ENCODE assay signal across 35 cellular contexts in genomic region chr10:74993649-74994048, GRCh38.
"Had no signal": no experiment of that assay in that cellular context is flagged by ENCODE, and none has a peak within 500 bp of the region (broad histone marks: within the 10 kb centered on the region; RNA-seq: fewer than 3 reads in every experiment).

No MANE protein-coding gene starts in this region.

- H3K4me3 Mint-ChIP-seq: activated B cell treated with CpG ODN at 0.5 μM for 24 hours; activated CD4-positive, alpha-beta memory T cell treated with anti-CD3 and anti-CD28 coated beads for 36 hours; activated CD4-positive, alpha-beta T cell treated with anti-CD3 and anti-CD28 coated beads, Interleukin-2, amount 10 ng/mL, durations not matched to agents 24 days and 14 days; activated CD8-positive, alpha-beta T cell treated with anti-CD3 and anti-CD28 coated beads for 36 hours; activated naive CD4-positive, alpha-beta T cell treated with anti-CD3 and anti-CD28 coated beads for 36 hours; activated naive CD8-positive, alpha-beta T cell treated with anti-CD3 and anti-CD28 coated beads for 36 hours; activated T-cell treated with anti-CD3 and anti-CD28 coated beads, Interleukin-2, amount 50 U/mL, for 4 hours; activated T-cell treated with anti-CD3 and anti-CD28 coated beads, Interleukin-2, amount 50 U/mL, for 72 hours; activated T-helper 1 cell treated with anti-CD3 and anti-CD28 coated beads, Interleukin-12 subunit alpha, Interleukin-12 subunit beta, Interleukin-2, Interleukin-4 antibody, amounts not matched to agents 30 ng/mL and 10 ng/mL and 1 ng/mL, durations not matched to agents 14 hours and 24 hours and 36 hours; activated T-helper 17 cell treated with anti-CD3 and anti-CD28 coated beads, Interleukin-2, amount 50 U/mL, for 72 hours; brain; central memory CD8-positive, alpha-beta T cell; T-helper 1 cell treated with Interleukin-12 subunit alpha and Interleukin-12 subunit beta and Interleukin-4 antibody, amounts not matched to agents 30 μg/mL and 1 μg/mL, for 36 hours; T-helper 2 cell treated with Interferon-gamma antibody and Interleukin-4, amounts not matched to agents 5 μg/mL and 100 μg/mL, for 36 hours had no signal

- H3K27ac Mint-ChIP-seq: activated B cell treated with CpG ODN at 0.5 μM for 24 hours; activated CD4-positive, alpha-beta memory T cell treated with anti-CD3 and anti-CD28 coated beads for 36 hours; activated CD4-positive, alpha-beta T cell treated with anti-CD3 and anti-CD28 coated beads, Interleukin-2, amount 10 ng/mL, durations not matched to agents 24 days and 14 days; activated CD8-positive, alpha-beta T cell treated with anti-CD3 and anti-CD28 coated beads for 36 hours; activated naive CD4-positive, alpha-beta T cell treated with anti-CD3 and anti-CD28 coated beads for 36 hours; activated naive CD8-positive, alpha-beta T cell treated with anti-CD3 and anti-CD28 coated beads for 36 hours; activated T-helper 1 cell treated with anti-CD3 and anti-CD28 coated beads, Interleukin-12 subunit alpha, Interleukin-12 subunit beta, Interleukin-2, Interleukin-4 antibody, amounts not matched to agents 30 ng/mL and 10 ng/mL and 1 ng/mL, durations not matched to agents 14 hours and 24 hours and 36 hours; activated T-helper 17 cell treated with anti-CD3 and anti-CD28 coated beads, Interleukin-2, amount 50 U/mL, for 72 hours; T-helper 1 cell treated with Interleukin-12 subunit alpha and Interleukin-12 subunit beta and Interleukin-4 antibody, amounts not matched to agents 30 μg/mL and 1 μg/mL, for 36 hours; T-helper 2 cell treated with Interferon-gamma antibody and Interleukin-4, amounts not matched to agents 5 μg/mL and 100 μg/mL, for 36 hours had no signal

- H3K9me3 Mint-ChIP-seq: activated B cell treated with CpG ODN at 0.5 μM for 24 hours; activated CD4-positive, alpha-beta memory T cell treated with anti-CD3 and anti-CD28 coated beads for 36 hours; activated CD8-positive, alpha-beta T cell treated with anti-CD3 and anti-CD28 coated beads for 36 hours; activated naive CD4-positive, alpha-beta T cell treated with anti-CD3 and anti-CD28 coated beads for 36 hours; activated naive CD4-positive, alpha-beta T cell treated with anti-CD3 and anti-CD28 coated beads, Interleukin-2, amount 50 U/mL, for 72 hours; activated naive CD8-positive, alpha-beta T cell treated with anti-CD3 and anti-CD28 coated beads for 36 hours; activated T-cell treated with anti-CD3 and anti-CD28 coated beads, Interleukin-2, amount 50 U/mL, for 4 hours; activated T-cell treated with anti-CD3 and anti-CD28 coated beads, Interleukin-2, amount 50 U/mL, for 72 hours; activated T-helper 1 cell treated with anti-CD3 and anti-CD28 coated beads, Interleukin-12 subunit alpha, Interleukin-12 subunit beta, Interleukin-2, Interleukin-4 antibody, amounts not matched to agents 30 ng/mL and 10 ng/mL and 1 ng/mL, durations not matched to agents 14 hours and 24 hours and 36 hours; activated T-helper 17 cell treated with anti-CD3 and anti-CD28 coated beads, Interleukin-2, amount 50 U/mL, for 72 hours; brain; central memory CD8-positive, alpha-beta T cell; T-helper 1 cell treated with Interleukin-12 subunit alpha and Interleukin-12 subunit beta and Interleukin-4 antibody, amounts not matched to agents 30 μg/mL and 1 μg/mL, for 36 hours; T-helper 2 cell treated with Interferon-gamma antibody and Interleukin-4, amounts not matched to agents 5 μg/mL and 100 μg/mL, for 36 hours had no signal

- DNase-seq: activated B cell treated with CpG ODN at 0.5 μM for 24 hours; activated CD4-positive, alpha-beta memory T cell treated with anti-CD3 and anti-CD28 coated beads for 36 hours; activated CD4-positive, alpha-beta T cell treated with anti-CD3 and anti-CD28 coated beads for 4 hours; activated CD4-positive, alpha-beta T cell treated with anti-CD3 and anti-CD28 coated beads, Interleukin-2, amount 10 ng/mL, durations not matched to agents 24 days and 14 days; activated CD4-positive, alpha-beta T cell treated with anti-CD3 and anti-CD28 coated beads, Interleukin-2, amount 50 U/mL, for 1 hour; activated CD4-positive, alpha-beta T cell treated with anti-CD3 and anti-CD28 coated beads, Interleukin-2, amount 50 U/mL, for 4 hours; activated CD4-positive, CD25-positive, alpha-beta regulatory T cell treated with anti-CD3 and anti-CD28 coated beads, Interleukin-2, amount 50 U/mL, for 72 hours; activated CD8-positive, alpha-beta memory T cell treated with anti-CD3 and anti-CD28 coated beads, Interleukin-2, amount 50 U/mL, for 4 hours; activated CD8-positive, alpha-beta T cell treated with anti-CD3 and anti-CD28 coated beads for 36 hours; activated effector memory CD4-positive, alpha-beta T cell treated with anti-CD3 and anti-CD28 coated beads, Interleukin-2, amount 50 U/mL, for 16 hours; activated gamma-delta T cell treated with Interleukin-2 at 50 U/mL for 16 hours; activated naive CD4-positive, alpha-beta T cell; activated naive CD4-positive, alpha-beta T cell treated with anti-CD3 and anti-CD28 coated beads for 36 hours; activated naive CD4-positive, alpha-beta T cell treated with anti-CD3 and anti-CD28 coated beads, Interleukin-2, amount 50 U/mL, for 16 hours; activated naive CD8-positive, alpha-beta T cell treated with anti-CD3 and anti-CD28 coated beads for 36 hours; activated T-cell treated with anti-CD3 and anti-CD28 coated beads for 4 hours; activated T-cell treated with anti-CD3 and anti-CD28 coated beads, Interleukin-2, amount 50 U/mL, for 1 hour; activated T-cell treated with anti-CD3 and anti-CD28 coated beads, Interleukin-2, amount 50 U/mL, for 4 hours; activated T-cell treated with anti-CD3 and anti-CD28 coated beads, Interleukin-2, amount 50 U/mL, for 72 hours; amygdala; anterior cingulate cortex; caudate nucleus; cerebellar nuclear complex; T-helper 2 cell; T-helper 9 cell had no signal

- H3K27ac ChIP-seq: ascending aorta, cardiac muscle cell, VCaP had no signal

- H3K4me3 ChIP-seq: ascending aorta, cardiac muscle cell had no signal

- H3K27me3 ChIP-seq: ascending aorta, cardiac muscle cell had no signal

- H3K9me3 ChIP-seq: ascending aorta had no signal

- H3K27me3 Mint-ChIP-seq: activated B cell treated with CpG ODN at 0.5 μM for 24 hours; activated CD4-positive, alpha-beta memory T cell treated with anti-CD3 and anti-CD28 coated beads for 36 hours; activated CD4-positive, alpha-beta T cell treated with anti-CD3 and anti-CD28 coated beads, Interleukin-2, amount 10 ng/mL, durations not matched to agents 24 days and 14 days; activated CD8-positive, alpha-beta T cell treated with anti-CD3 and anti-CD28 coated beads for 36 hours; activated naive CD8-positive, alpha-beta T cell treated with anti-CD3 and anti-CD28 coated beads for 36 hours; activated T-helper 17 cell treated with anti-CD3 and anti-CD28 coated beads, Interleukin-2, amount 50 U/mL, for 72 hours; central memory CD8-positive, alpha-beta T cell had no signal
